ENCODE assay signal across 27 cellular contexts in the genomic region with DNA sequence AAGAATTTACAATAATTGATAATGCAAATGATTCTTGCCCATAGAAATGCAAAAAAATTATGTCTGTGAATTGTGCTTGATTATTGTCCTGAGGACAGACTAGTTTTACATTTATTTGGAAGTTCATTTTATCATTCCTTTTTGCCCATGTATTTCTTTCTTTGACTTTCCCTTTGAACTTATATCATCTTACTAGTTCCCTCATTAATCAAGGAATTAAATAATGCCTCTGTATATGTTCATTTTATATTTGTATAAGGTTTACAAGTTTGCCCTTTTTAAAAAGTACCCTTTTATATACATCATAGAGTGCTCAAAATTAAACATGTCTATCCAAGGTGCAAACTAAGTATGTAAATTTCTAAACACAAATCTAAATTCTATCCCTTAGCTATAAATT.
"Had no signal": no experiment of that assay in that cellular context is flagged by ENCODE, and none has a peak within 500 bp of the region (broad histone marks: within the 10 kb centered on the region; RNA-seq: fewer than 3 reads in every experiment).

No MANE protein-coding gene starts in this region.

- H3K9me3 ChIP-seq: colonic mucosa, esophagus squamous epithelium, gastrocnemius medialis, gastroesophageal sphincter had no signal

- DNase-seq: colonic mucosa; cortex of kidney; dermis blood vessel endothelial cell; dorsolateral prefrontal cortex; effector CD4-positive, alpha-beta T cell; effector CD8-positive, alpha-beta T cell; effector memory CD4-positive, alpha-beta T cell; effector memory CD8-positive, alpha-beta T cell; endodermal cell; erythroblast; esophagus squamous epithelium; foreskin fibroblast; foreskin keratinocyte; foreskin melanocyte; gastrocnemius medialis; glutamatergic neuron; head of caudate nucleus; heart left ventricle; heart right ventricle had no signal

- H3K4me3 ChIP-seq: colonic mucosa, coronary artery, dorsolateral prefrontal cortex, esophagus muscularis mucosa, esophagus squamous epithelium, gastrocnemius medialis, gastroesophageal sphincter, heart left ventricle, heart right ventricle, hepatocyte had no signal

- FAIRE-seq: colon, endothelial cell of umbilical vein, frontal cortex had no signal

- H3K27ac ChIP-seq: colonic mucosa, coronary artery, dorsolateral prefrontal cortex, epithelial cell of prostate, esophagus muscularis mucosa, esophagus squamous epithelium, foreskin keratinocyte, gastrocnemius medialis, gastroesophageal sphincter, heart left ventricle, heart right ventricle, hepatocyte had no signal

- H3K36me3 ChIP-seq: colonic mucosa, esophagus muscularis mucosa, esophagus squamous epithelium, gastrocnemius medialis, gastroesophageal sphincter, heart left ventricle, heart right ventricle had no signal

- H3K4me1 ChIP-seq: colonic mucosa, esophagus muscularis mucosa, gastrocnemius medialis, gastroesophageal sphincter had no signal
